Comparison of ENCODE assay signal across 8 cellular contexts in genomic region chr12:21657336-21658077, GRCh38. TPM values are rescaled to one million over a fixed set of nuclear protein-coding genes. Genes with fewer than 3 reads are reported as not detected.
DNase-seq lines count a peak whose midpoint lies in the region; ATAC-seq, FAIRE-seq and TF ChIP-seq lines count a peak whose summit lies in the region.

LDHB (minus strand) TSS chr12:21657842; CDS start chr12:21654671, 3,171 bp downstream.

- H2AFZ ChIP-seq in OCI-LY3 (ENCODE audit: low read depth, low read length) (peak within 1 kb of the TSS; percentile 35; the same call in 1 of the 2 replicates), endothelial cell of umbilical vein (ENCODE audit: low read depth, low read length) (peak within 1 kb of the TSS; percentile 89)

- H3K4me3 ChIP-seq in OCI-LY3 (ENCODE audit: low read length) (peak within 1 kb of the TSS; percentile 89), endothelial cell of umbilical vein (replicated peaks in 1 of 3; ENCODE audit: insufficient read depth in 1 of 3, low read depth in 1 of 3, low read length in 3 of 3) (peak within 1 kb of the TSS; percentile 83 to 89 (median 85)), mucosa of descending colon (peak within 1 kb of the TSS; percentile 35)

- H3K79me2 ChIP-seq in OCI-LY3 (ENCODE audit: low read length) (peaks cover 52% of the 10 kb centered on the region), endothelial cell of umbilical vein (ENCODE audit: control insufficient read depth, insufficient read depth, low read length) (peaks cover 49% of the 10 kb centered on the region)

- DNase-seq in Caki2 (ENCODE audit: low read depth) = peak; percentile 98
- DNase-seq in HUDEP-2 (lab: John Stamatoyannopoulos, UW; ENCODE audit: unreplicated experiment in 76 of 76) = peak; percentile 38 to 95 (median 88)
- peak; percentile 92 for DNase-seq in activated CD8-positive, alpha-beta memory T cell treated with anti-CD3 and anti-CD28 coated beads, Interleukin-2, amount 50 U/mL, for 48 hours
- peak; percentile 97 for DNase-seq in endothelial cell of umbilical vein (ENCODE audit: low read depth, low spot score)
- peak; percentile 92 to 95 (median 94) for DNase-seq in mucosa of descending colon
- DNase-seq in stimulated activated CD8-positive, alpha-beta memory T cell treated with anti-CD3 and anti-CD28 coated beads, Interleukin-4, amount 100 ng/mL, for 24 hours (ENCODE audit: low read depth) = peak; percentile 93

- H3K36me3 ChIP-seq in OCI-LY3 (replicated peaks; ENCODE audit: low read depth, low read length) (peaks cover 37% of the 10 kb centered on the region), endothelial cell of umbilical vein (ENCODE audit: control insufficient read depth in 2 of 2, extremely low read depth in 1 of 2, insufficient read depth in 2 of 2, low read length in 2 of 2) (peaks cover 0 to 16% of the 10 kb centered on the region in 2 experiments), mucosa of descending colon (ENCODE audit: low read depth) (no peaks in the 10 kb centered on the region)

- in situ Hi-C loops in Caki2 (cut with HindIII; ENCODE audit: low pct_unique_long_range_greater_than_20kb, low sequenced_read_pairs) = no loop called here

- 0 out of 2 replicates have a peak, but pooled peaks cover 3% of the 10 kb centered on the region for H3K9me3 ChIP-seq in OCI-LY3 (ENCODE audit: insufficient read depth, low read length)
- no peaks in the 10 kb centered on the region for H3K9me3 ChIP-seq in endothelial cell of umbilical vein (replicated peaks; ENCODE audit: control insufficient read depth, insufficient read depth, low read length)
- no peaks in the 10 kb centered on the region for H3K9me3 ChIP-seq in mucosa of descending colon

- H4K20me1 ChIP-seq in OCI-LY3 (ENCODE audit: insufficient read depth, low read length) (peaks cover 38% of the 10 kb centered on the region), endothelial cell of umbilical vein (replicated peaks; ENCODE audit: control insufficient read depth, extremely low read depth, insufficient read depth, low read length) (no peaks in the 10 kb centered on the region)

- H3K27me3 ChIP-seq in OCI-LY3 (ENCODE audit: low read depth, low read length) = peaks cover 20% of the 10 kb centered on the region; the same call in 1 of the 2 replicates
- H3K27me3 ChIP-seq in endothelial cell of umbilical vein (ENCODE audit: control insufficient read depth in 2 of 2, insufficient read depth in 2 of 2, low read length in 2 of 2) = peaks cover 2 to 9% of the 10 kb centered on the region in 2 experiments

- H3K9ac ChIP-seq in OCI-LY3 (ENCODE audit: low read length) = peak within 1 kb of the TSS; percentile 93
- peak within 1 kb of the TSS; percentile 92 for H3K9ac ChIP-seq in endothelial cell of umbilical vein (replicated peaks; ENCODE audit: extremely low read depth, insufficient read depth, low read length)

- ATAC-seq in GM21381 (IDR thresholded peaks at IDR 0.05; ENCODE audit: unreplicated experiment) (peak; percentile 97), mucosa of descending colon (peak; percentile 97)

- FAIRE-seq in endothelial cell of umbilical vein (lab: Jason Lieb, UNC) = peak; percentile 96

- peak; percentile 98 for TF ChIP-seq POLR2A in endothelial cell of umbilical vein (IDR thresholded peaks at IDR 0.05; ENCODE audit: low read depth, low read length)

- intact Hi-C loops in endothelial cell of umbilical vein (cut with micrococcal nuclease) (loop anchor here (1.0 to 10.0 kb wide), 4 partner anchors 23 to 867 kb away; partner anchors contain the start of genes GOLT1B and RECQL), mucosa of descending colon (cut with DNase I, micrococcal nuclease) (no loop called here)

- dilution Hi-C loops in endothelial cell of umbilical vein (cut with MboI; ENCODE audit: extremely low pct_ligation_motif_present, low sequenced_read_pairs) = no loop called here

- H3K4me2 ChIP-seq in OCI-LY3 (ENCODE audit: low read length) = peak within 1 kb of the TSS; percentile 99
- peak within 1 kb of the TSS; percentile 96 for H3K4me2 ChIP-seq in endothelial cell of umbilical vein (ENCODE audit: insufficient read depth, low read length)

- no peak for TF ChIP-seq CTCF in OCI-LY3 (IDR thresholded peaks at IDR 0.05; ENCODE audit: low read depth, low read length)
- TF ChIP-seq CTCF in endothelial cell of umbilical vein (IDR thresholded peaks at IDR 0.05; ENCODE audit: extremely low read depth in 1 of 2, insufficient read depth in 1 of 2, low read depth in 1 of 2, low read length in 2 of 2) = no peak
- no peak for TF ChIP-seq CTCF in mucosa of descending colon (IDR thresholded peaks at IDR 0.05)

- H3K4me1 ChIP-seq in OCI-LY3 (ENCODE audit: low read length) (peaks cover 24% of the 10 kb centered on the region), endothelial cell of umbilical vein (ENCODE audit: control insufficient read depth, extremely low read depth, insufficient read depth, low read length) (peaks cover 14% of the 10 kb centered on the region), mucosa of descending colon (ENCODE audit: low read depth) (peaks cover 3% of the 10 kb centered on the region)

- H3K27ac ChIP-seq in OCI-LY3 (ENCODE audit: low read length) (peak within 1 kb of the TSS; percentile 79), endothelial cell of umbilical vein (ENCODE audit: insufficient read depth, low read depth, low read length) (peak within 1 kb of the TSS; percentile 83)

- CTCF ChIA-PET in endothelial cell of umbilical vein (lab: Charles Lee) = interaction anchor here (0.9 to 2.7 kb wide), 4 partner anchors 11 to 332 kb away, joined by 3 to 21 read pairs (median 4); no protein-coding TSS in a partner anchor

- POLR2A ChIA-PET in endothelial cell of umbilical vein (lab: Charles Lee) = interaction anchor here (0.6 to 1.4 kb wide), 4 partner anchors 28 to 217 kb away, joined by 3 to 4 read pairs (median 3); partner anchors contain the start of genes GOLT1B and RECQL

- BruUV-seq in endothelial cell of umbilical vein (replicated peaks; lab: Mats Ljungman, UMichigan) = TSS peak; percentile 35

- H3K9me1 ChIP-seq in endothelial cell of umbilical vein (replicated peaks; ENCODE audit: control insufficient read depth, extremely low read depth, insufficient read depth, low read length) = no peaks in the 10 kb centered on the region

TF ChIP-seq in endothelial cell of umbilical vein, 7 proteins besides CTCF, POLR2A, EP300 and RAD21:
- peak; percentile 55 for TF ChIP-seq MAX (IDR thresholded peaks at IDR 0.05; ENCODE audit: insufficient read depth, insufficient read length)
- no peak for TF ChIP-seq JUN (IDR thresholded peaks at IDR 0.05; ENCODE audit: borderline replicate concordance, insufficient read depth, insufficient read length, low read depth)
- no peak for TF ChIP-seq GATA2 (IDR thresholded peaks at IDR 0.05; ENCODE audit: insufficient read depth, insufficient read length, low read depth, low read length)
- no peak for TF ChIP-seq EZH2 (IDR thresholded peaks at IDR 0.05; ENCODE audit: borderline replicate concordance, low read depth, low read length, severe bottlenecking)
- TF ChIP-seq FOS (IDR thresholded peaks at IDR 0.05; ENCODE audit: borderline replicate concordance, insufficient read depth, low read length) = no peak
- peak; percentile 95 for TF ChIP-seq POLR2AphosphoS5 (IDR thresholded peaks at IDR 0.05; ENCODE audit: insufficient read depth, low read depth, low read length)
- peak; percentile 97 for TF ChIP-seq MYC (IDR thresholded peaks at IDR 0.05; ENCODE audit: low read depth, low read length)

RNA-seq across cellular contexts. Expression of gene LDHB, which starts in this region (rescaled TPM):
- total RNA-seq in Caki2 (2014; rRNA removed; shearing (Covaris generic); ENCODE audit: low replicate concordance) = 1,623 and 1,824 TPM in 2 replicates
- total RNA-seq in endothelial cell of umbilical vein (670 and 703 TPM in 2 replicates), mucosa of descending colon (100 to 1,000 TPM in 2 of 3 donors, 10 to 100 TPM in 1; 95.4 to 347 (median 252) TPM)
- polyA plus RNA-seq in endothelial cell of umbilical vein = 287 and 437 TPM in 2 replicates
- polyA plus RNA-seq in endothelial cell of umbilical vein (2011; cell fraction: cytosol; rRNA removed) = 590 and 669 TPM in 2 replicates
- polyA plus RNA-seq in endothelial cell of umbilical vein (2011; cell fraction: nucleus; rRNA removed) = 232 and 360 TPM in 2 replicates
- 902 and 1,182 TPM in 2 replicates for polyA plus RNA-seq in endothelial cell of umbilical vein (2012)
- 400 and 448 TPM in 2 replicates for polyA minus RNA-seq in endothelial cell of umbilical vein
- polyA minus RNA-seq in endothelial cell of umbilical vein (2011; cell fraction: cytosol; rRNA and poly(A)+ RNA removed) = 336 TPM
- polyA minus RNA-seq in endothelial cell of umbilical vein (2011; cell fraction: nucleus; rRNA and poly(A)+ RNA removed) = 77.2 and 101 TPM in 2 replicates

Comparison
In these comparisons a context has a peak if more than half of its experiments do, and no peak if none do; other contexts are left out.
1. Peak in every context shown above with its lines: DNase-seq, ATAC-seq, H3K4me3 ChIP-seq and H3K27ac ChIP-seq.
2. H3K4me3 ChIP-seq: peak in every context shown above with its lines; median percentile 89 in OCI-LY3; 85 in endothelial cell of umbilical vein; 35 in mucosa of descending colon.